In the genomic region with DNA sequence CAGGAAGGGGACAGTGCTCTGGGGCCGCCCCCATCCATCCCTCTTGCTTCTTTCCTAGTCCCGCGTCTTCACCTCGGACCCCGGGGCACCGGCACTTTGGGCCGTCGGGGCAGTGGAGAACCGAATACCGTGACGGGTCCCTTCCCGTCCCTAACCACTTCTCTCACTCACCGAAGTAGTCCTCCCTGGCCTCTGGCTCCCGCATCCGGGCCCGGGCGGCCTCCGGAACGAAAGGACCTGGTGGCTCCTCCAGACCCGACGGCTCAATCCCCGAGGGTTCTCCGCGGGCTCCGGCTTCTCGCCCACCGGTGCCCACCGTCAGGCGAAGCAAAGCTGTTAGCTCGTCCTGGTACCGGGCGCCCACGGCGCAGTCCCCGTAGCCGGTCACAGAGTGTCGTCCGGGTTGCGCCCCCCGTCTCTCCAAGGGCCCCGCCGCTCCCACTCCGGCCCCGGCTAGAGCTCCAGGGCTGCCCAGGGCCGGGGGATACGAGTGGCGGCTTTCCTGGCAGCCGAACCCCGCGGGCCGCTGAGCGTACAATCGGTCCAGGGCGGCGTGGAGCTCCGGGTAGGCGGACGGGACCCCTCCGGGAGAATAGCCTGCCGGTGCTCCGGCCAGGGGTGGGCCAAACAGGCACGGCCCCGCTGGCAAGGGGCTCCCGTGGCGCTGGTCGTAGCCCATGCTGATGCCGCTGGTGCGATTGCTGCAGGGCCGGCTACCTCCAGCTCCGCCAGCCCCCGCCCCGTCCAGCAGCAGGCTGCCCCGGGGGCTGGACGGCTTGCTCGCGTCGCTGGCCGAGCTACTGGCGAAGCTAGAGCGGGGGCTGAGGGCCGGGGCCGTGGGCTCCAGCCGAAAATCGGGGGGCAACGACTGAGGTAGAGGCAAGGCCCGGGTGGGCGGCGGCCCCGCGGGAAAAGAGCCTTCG, we compare ENCODE assay signal across 1 cellular context.
TF ChIP-seq lines count a peak whose summit lies in the region.

No MANE protein-coding gene starts in this region.

TF ChIP-seq in HepG2, 621 proteins besides CTCF, POLR2A, EP300 and RAD21 (continued from another document and continues in another):
- TF ChIP-seq MZF1 (CRISPR knock-in tag; IDR thresholded peaks at IDR 0.05; ENCODE audit: borderline replicate concordance) (0 out of 2 replicates have a peak, but pooled peaks have one; percentile 45), PAF1 (CRISPR knock-in tag; IDR thresholded peaks at IDR 0.05) (peak; percentile 82), ZBTB7A (CRISPR knock-in tag; IDR thresholded peaks at IDR 0.05) (no peak), TCF7L2 (IDR thresholded peaks at IDR 0.05; ENCODE audit: low read depth, low read length) (no peak), THAP9 (CRISPR knock-in tag; IDR thresholded peaks at IDR 0.05; ENCODE audit: borderline replicate concordance) (peak; percentile 71; the same call in 1 of the 2 replicates), TERF1 (CRISPR knock-in tag; IDR thresholded peaks at IDR 0.05) (no peak), TMF1 (CRISPR knock-in tag; IDR thresholded peaks at IDR 0.05; ENCODE audit: low read depth) (no peak), IKZF4 (CRISPR knock-in tag; IDR thresholded peaks at IDR 0.05; ENCODE audit: borderline replicate concordance, low read depth, not compliant biosample characterization) (peak; percentile 81), KMT2B (CRISPR knock-in tag; IDR thresholded peaks at IDR 0.05) (no peak), ZNF468 (CRISPR knock-in tag; IDR thresholded peaks at IDR 0.05) (no peak), NKX3-1 (CRISPR knock-in tag; IDR thresholded peaks at IDR 0.05) (no peak), ZNF441 (CRISPR knock-in tag; IDR thresholded peaks at IDR 0.05; ENCODE audit: borderline replicate concordance) (no peak), HNRNPL (IDR thresholded peaks at IDR 0.05; ENCODE audit: low read depth, low read length) (peak; percentile 60), HNRNPK (IDR thresholded peaks at IDR 0.05; ENCODE audit: low read depth, low read length, poor library complexity, severe bottlenecking) (peak; percentile 61), RBM22 (optimal IDR thresholded peaks at IDR 0.05; ENCODE audit: low read length) (peak; percentile 95), ZKSCAN1 (IDR thresholded peaks at IDR 0.05; ENCODE audit: low read length) (0 out of 2 replicates have a peak, but pooled peaks have one; percentile 65), ZNF709 (CRISPR knock-in tag; IDR thresholded peaks at IDR 0.05) (no peak), POLR2AphosphoS5 (IDR thresholded peaks at IDR 0.05; ENCODE audit: low read depth, low read length) (peak; percentile 46; the same call in 1 of the 2 replicates), ZSCAN31 (CRISPR knock-in tag; IDR thresholded peaks at IDR 0.05; ENCODE audit: low read depth) (peak; percentile 89), MIER2 (CRISPR knock-in tag; IDR thresholded peaks at IDR 0.05) (no peak), BHLHE40 (IDR thresholded peaks at IDR 0.05; ENCODE audit: low read length) (peak; percentile 5; the same call in 1 of the 2 replicates), FOSL2 (CRISPR knock-in tag; IDR thresholded peaks at IDR 0.05) (no peak), SPEN (CRISPR knock-in tag; IDR thresholded peaks at IDR 0.05; ENCODE audit: low read depth) (peak; percentile 4; the same call in 1 of the 2 replicates), FOXP4 (CRISPR knock-in tag; IDR thresholded peaks at IDR 0.05) (no peak), ATF5 (CRISPR knock-in tag; IDR thresholded peaks at IDR 0.05; ENCODE audit: low read depth) (peak; percentile 92), SMAD3 (CRISPR knock-in tag; IDR thresholded peaks at IDR 0.05) (peak; percentile 60; the same call in 1 of the 2 replicates), RARG (CRISPR knock-in tag; IDR thresholded peaks at IDR 0.05; ENCODE audit: low read depth) (no peak; the same call in 1 of the 2 replicates), MBD4 (IDR thresholded peaks at IDR 0.05; ENCODE audit: borderline replicate concordance, low read length) (no peak), AHR (CRISPR knock-in tag; IDR thresholded peaks at IDR 0.05) (0 out of 2 replicates have a peak, but pooled peaks have one; percentile 31), HNRNPH1 (optimal IDR thresholded peaks at IDR 0.05; ENCODE audit: low read depth, low read length) (no peak), PHF8 (CRISPR knock-in tag; IDR thresholded peaks at IDR 0.05) (peak; percentile 81), ZBTB8A (CRISPR knock-in tag; IDR thresholded peaks at IDR 0.05; ENCODE audit: borderline replicate concordance, low read depth) (no peak; the same call in 1 of the 2 replicates), ZNF619 (CRISPR knock-in tag; IDR thresholded peaks at IDR 0.05) (peak; percentile 70; the same call in 1 of the 2 replicates), BORCS8-MEF2B (CRISPR knock-in tag; IDR thresholded peaks at IDR 0.05) (no peak), ZNF337 (CRISPR knock-in tag; IDR thresholded peaks at IDR 0.05; ENCODE audit: borderline replicate concordance, low read depth) (peak; percentile 30; the same call in 1 of the 2 replicates), ZNF749 (CRISPR knock-in tag; IDR thresholded peaks at IDR 0.05; ENCODE audit: borderline replicate concordance) (no peak), REPIN1 (CRISPR knock-in tag; IDR thresholded peaks at IDR 0.05; ENCODE audit: borderline replicate concordance, low read depth) (no peak), IRF1 (CRISPR knock-in tag; IDR thresholded peaks at IDR 0.05; ENCODE audit: low read depth) (peak; percentile 66), ZNF891 (CRISPR knock-in tag; IDR thresholded peaks at IDR 0.05) (no peak)
- TF ChIP-seq, protein P1, sequence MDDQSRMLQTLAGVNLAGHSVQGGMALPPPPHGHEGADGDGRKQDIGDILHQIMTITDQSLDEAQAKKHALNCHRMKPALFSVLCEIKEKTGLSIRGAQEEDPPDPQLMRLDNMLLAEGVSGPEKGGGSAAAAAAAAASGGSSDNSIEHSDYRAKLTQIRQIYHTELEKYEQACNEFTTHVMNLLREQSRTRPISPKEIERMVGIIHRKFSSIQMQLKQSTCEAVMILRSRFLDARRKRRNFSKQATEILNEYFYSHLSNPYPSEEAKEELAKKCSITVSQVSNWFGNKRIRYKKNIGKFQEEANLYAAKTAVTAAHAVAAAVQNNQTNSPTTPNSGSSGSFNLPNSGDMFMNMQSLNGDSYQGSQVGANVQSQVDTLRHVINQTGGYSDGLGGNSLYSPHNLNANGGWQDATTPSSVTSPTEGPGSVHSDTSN (CRISPR knock-in tag; IDR thresholded peaks at IDR 0.05; ENCODE audit: borderline replicate concordance): no peak
- TF ChIP-seq, protein P2, sequence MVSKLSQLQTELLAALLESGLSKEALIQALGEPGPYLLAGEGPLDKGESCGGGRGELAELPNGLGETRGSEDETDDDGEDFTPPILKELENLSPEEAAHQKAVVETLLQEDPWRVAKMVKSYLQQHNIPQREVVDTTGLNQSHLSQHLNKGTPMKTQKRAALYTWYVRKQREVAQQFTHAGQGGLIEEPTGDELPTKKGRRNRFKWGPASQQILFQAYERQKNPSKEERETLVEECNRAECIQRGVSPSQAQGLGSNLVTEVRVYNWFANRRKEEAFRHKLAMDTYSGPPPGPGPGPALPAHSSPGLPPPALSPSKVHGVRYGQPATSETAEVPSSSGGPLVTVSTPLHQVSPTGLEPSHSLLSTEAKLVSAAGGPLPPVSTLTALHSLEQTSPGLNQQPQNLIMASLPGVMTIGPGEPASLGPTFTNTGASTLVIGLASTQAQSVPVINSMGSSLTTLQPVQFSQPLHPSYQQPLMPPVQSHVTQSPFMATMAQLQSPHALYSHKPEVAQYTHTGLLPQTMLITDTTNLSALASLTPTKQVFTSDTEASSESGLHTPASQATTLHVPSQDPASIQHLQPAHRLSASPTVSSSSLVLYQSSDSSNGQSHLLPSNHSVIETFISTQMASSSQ (IDR thresholded peaks at IDR 0.05; ENCODE audit: low read depth): no peak
- TF ChIP-seq, protein P2 (CRISPR knock-in tag; IDR thresholded peaks at IDR 0.05; ENCODE audit: borderline replicate concordance): peak; percentile 50; the same call in 1 of the 2 replicates
- TF ChIP-seq, protein P3, sequence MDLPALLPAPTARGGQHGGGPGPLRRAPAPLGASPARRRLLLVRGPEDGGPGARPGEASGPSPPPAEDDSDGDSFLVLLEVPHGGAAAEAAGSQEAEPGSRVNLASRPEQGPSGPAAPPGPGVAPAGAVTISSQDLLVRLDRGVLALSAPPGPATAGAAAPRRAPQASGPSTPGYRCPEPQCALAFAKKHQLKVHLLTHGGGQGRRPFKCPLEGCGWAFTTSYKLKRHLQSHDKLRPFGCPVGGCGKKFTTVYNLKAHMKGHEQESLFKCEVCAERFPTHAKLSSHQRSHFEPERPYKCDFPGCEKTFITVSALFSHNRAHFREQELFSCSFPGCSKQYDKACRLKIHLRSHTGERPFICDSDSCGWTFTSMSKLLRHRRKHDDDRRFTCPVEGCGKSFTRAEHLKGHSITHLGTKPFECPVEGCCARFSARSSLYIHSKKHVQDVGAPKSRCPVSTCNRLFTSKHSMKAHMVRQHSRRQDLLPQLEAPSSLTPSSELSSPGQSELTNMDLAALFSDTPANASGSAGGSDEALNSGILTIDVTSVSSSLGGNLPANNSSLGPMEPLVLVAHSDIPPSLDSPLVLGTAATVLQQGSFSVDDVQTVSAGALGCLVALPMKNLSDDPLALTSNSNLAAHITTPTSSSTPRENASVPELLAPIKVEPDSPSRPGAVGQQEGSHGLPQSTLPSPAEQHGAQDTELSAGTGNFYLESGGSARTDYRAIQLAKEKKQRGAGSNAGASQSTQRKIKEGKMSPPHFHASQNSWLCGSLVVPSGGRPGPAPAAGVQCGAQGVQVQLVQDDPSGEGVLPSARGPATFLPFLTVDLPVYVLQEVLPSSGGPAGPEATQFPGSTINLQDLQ (CRISPR knock-in tag; IDR thresholded peaks at IDR 0.05): no peak
